Comparison of ENCODE assay signal across 1 cellular context in the genomic region with DNA sequence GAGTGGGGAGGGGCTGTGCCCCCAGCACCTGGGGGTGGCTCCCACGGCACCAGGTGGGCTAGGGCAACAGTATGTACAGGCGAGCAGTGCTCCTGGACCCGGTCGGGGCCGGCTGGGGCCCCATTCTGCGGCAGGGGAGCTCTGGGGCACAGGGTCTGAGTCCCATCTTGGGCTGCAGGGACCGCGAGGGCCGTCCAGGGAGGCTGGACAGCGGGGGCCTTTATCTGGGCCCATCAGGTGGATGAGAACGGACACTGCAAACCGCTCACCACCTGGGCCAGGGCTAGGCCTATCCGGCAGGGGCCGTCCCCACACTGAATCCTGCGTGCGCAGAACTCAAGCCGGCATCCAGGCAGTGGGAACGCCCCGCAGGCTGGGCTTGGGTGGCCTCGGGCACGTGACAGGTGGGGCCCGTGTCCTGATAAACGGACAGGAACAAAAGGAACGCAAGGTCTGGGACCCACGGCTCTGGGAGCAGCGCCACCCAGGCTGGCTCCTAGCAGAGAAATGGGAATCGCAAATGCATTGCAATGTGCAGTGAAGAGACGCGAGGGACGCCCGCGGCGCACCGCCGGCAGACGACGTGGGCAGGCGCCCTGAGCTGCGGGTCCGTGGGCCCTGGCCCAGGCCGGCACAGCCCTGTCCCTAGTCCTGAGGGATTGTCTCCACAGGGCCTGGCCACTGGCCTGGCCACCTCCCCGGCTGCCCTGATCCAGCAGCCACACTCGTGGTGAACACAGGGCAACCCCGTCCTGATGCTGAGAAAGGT.
TF ChIP-seq lines count a peak whose summit lies in the region.

No MANE protein-coding gene starts in this region.

TF ChIP-seq in HepG2, 621 proteins besides CTCF, POLR2A, EP300 and RAD21:
- no peak for TF ChIP-seq NFATC3 (CRISPR knock-in tag; IDR thresholded peaks at IDR 0.05)
- TF ChIP-seq HNRNPLL (IDR thresholded peaks at IDR 0.05; ENCODE audit: low read depth, low read length, poor library complexity, severe bottlenecking) = no peak
- TF ChIP-seq ZBTB33 (CRISPR knock-in tag; IDR thresholded peaks at IDR 0.05) = peak; percentile 8; the same call in 1 of the 2 replicates
- TF ChIP-seq RBM22 (optimal IDR thresholded peaks at IDR 0.05; ENCODE audit: low read length) = peak; percentile 15
- peak; percentile 78 for TF ChIP-seq AGO1 (IDR thresholded peaks at IDR 0.05; ENCODE audit: low read depth, low read length, poor library complexity, severe bottlenecking)
- no peak for TF ChIP-seq ZFP37 (CRISPR knock-in tag; IDR thresholded peaks at IDR 0.05; ENCODE audit: borderline replicate concordance)
- TF ChIP-seq AGO2 (optimal IDR thresholded peaks at IDR 0.05; ENCODE audit: low read depth, low read length) = peak; percentile 69
